24 cellular contexts compared by ENCODE assay signal in genomic region chr17:72523491-72523890, GRCh38.
"Had no signal": no experiment of that assay in that cellular context is flagged by ENCODE, and none has a peak within 500 bp of the region (broad histone marks: within the 10 kb centered on the region; RNA-seq: fewer than 3 reads in every experiment).

No MANE protein-coding gene starts in this region.

- DNase-seq: activated B cell treated with CpG ODN at 0.5 μM for 24 hours; activated CD4-positive, alpha-beta memory T cell treated with anti-CD3 and anti-CD28 coated beads for 36 hours; activated CD4-positive, alpha-beta T cell treated with anti-CD3 and anti-CD28 coated beads, Interleukin-2, amount 10 ng/mL, durations not matched to agents 7 days and 5 days; activated gamma-delta T cell; activated naive CD4-positive, alpha-beta T cell treated with anti-CD3 and anti-CD28 coated beads for 36 hours; activated T-cell treated with anti-CD3 and anti-CD28 coated beads for 4 hours; activated T-cell treated with anti-CD3 and anti-CD28 coated beads, Interleukin-2, amount 50 U/mL, for 48 hours; amygdala; brain microvascular endothelial cell; MV-4-11; NCI-H1105 treated with DMSO at 0.1 percent for 48 hours; NCI-H1436 treated with DMSO at 0.1 percent for 48 hours; NCI-H187; NCI-H2081; NCI-H524; SHP77; SW 1271; T-helper 9 cell had no signal

- H3K36me3 ChIP-seq: brain microvascular endothelial cell, SJSA1 had no signal

- H3K4me1 Mint-ChIP-seq: activated B cell treated with CpG ODN at 0.5 μM for 24 hours; activated CD4-positive, alpha-beta T cell treated with anti-CD3 and anti-CD28 coated beads, Interleukin-2, amount 10 ng/mL, durations not matched to agents 7 days and 5 days; activated T-helper 17 cell treated with anti-CD3 and anti-CD28 coated beads, Interleukin-2, amount 50 U/mL, for 72 hours had no signal

- H3K4me3 Mint-ChIP-seq: activated B cell treated with CpG ODN at 0.5 μM for 24 hours; activated CD4-positive, alpha-beta memory T cell treated with anti-CD3 and anti-CD28 coated beads for 36 hours; activated CD4-positive, alpha-beta T cell treated with anti-CD3 and anti-CD28 coated beads, Interleukin-2, amount 10 ng/mL, durations not matched to agents 7 days and 5 days; activated naive CD4-positive, alpha-beta T cell treated with anti-CD3 and anti-CD28 coated beads for 36 hours; activated naive CD8-positive, alpha-beta T cell; activated T-helper 17 cell treated with anti-CD3 and anti-CD28 coated beads, Interleukin-2, amount 50 U/mL, for 72 hours; T-helper 1 cell treated with Interleukin-12 subunit alpha and Interleukin-12 subunit beta and Interleukin-4 antibody, amounts not matched to agents 30 μg/mL and 1 μg/mL, for 36 hours had no signal

- H3K9me3 Mint-ChIP-seq: activated B cell treated with CpG ODN at 0.5 μM for 24 hours; activated CD4-positive, alpha-beta memory T cell treated with anti-CD3 and anti-CD28 coated beads for 36 hours; activated CD4-positive, alpha-beta T cell treated with anti-CD3 and anti-CD28 coated beads, Interleukin-2, amount 10 ng/mL, durations not matched to agents 7 days and 5 days; activated naive CD4-positive, alpha-beta T cell treated with anti-CD3 and anti-CD28 coated beads for 36 hours; activated T-helper 17 cell treated with anti-CD3 and anti-CD28 coated beads, Interleukin-2, amount 50 U/mL, for 72 hours; T-helper 1 cell treated with Interleukin-12 subunit alpha and Interleukin-12 subunit beta and Interleukin-4 antibody, amounts not matched to agents 30 μg/mL and 1 μg/mL, for 36 hours had no signal

- H3K27ac Mint-ChIP-seq: activated B cell treated with CpG ODN at 0.5 μM for 24 hours; activated CD4-positive, alpha-beta memory T cell treated with anti-CD3 and anti-CD28 coated beads for 36 hours; activated CD4-positive, alpha-beta T cell treated with anti-CD3 and anti-CD28 coated beads, Interleukin-2, amount 10 ng/mL, durations not matched to agents 7 days and 5 days; activated naive CD4-positive, alpha-beta T cell treated with anti-CD3 and anti-CD28 coated beads for 36 hours; activated naive CD8-positive, alpha-beta T cell; activated T-helper 17 cell treated with anti-CD3 and anti-CD28 coated beads, Interleukin-2, amount 50 U/mL, for 72 hours; T-helper 1 cell treated with Interleukin-12 subunit alpha and Interleukin-12 subunit beta and Interleukin-4 antibody, amounts not matched to agents 30 μg/mL and 1 μg/mL, for 36 hours had no signal

- H3K9me3 ChIP-seq: SJSA1 had no signal

- H3K9ac ChIP-seq: KMS-11 had no signal

- ATAC-seq: activated T-helper 17 cell treated with anti-CD3 and anti-CD28 coated beads, Interleukin-2, amount 50 U/mL, for 72 hours; SK-N-SH treated with all-trans-retinoic acid at 6 μM for 48 hours had no signal

- H3K4me1 ChIP-seq: SJSA1 had no signal

- H3K36me3 Mint-ChIP-seq: activated CD4-positive, alpha-beta memory T cell treated with anti-CD3 and anti-CD28 coated beads for 36 hours; activated naive CD8-positive, alpha-beta T cell had no signal

- H3K4me2 ChIP-seq: KMS-11 had no signal

- H3K27ac ChIP-seq: brain microvascular endothelial cell, KMS-11, SJSA1 had no signal

- H3K27me3 ChIP-seq: brain microvascular endothelial cell, SJSA1 had no signal

- H3K4me3 ChIP-seq: SJSA1 had no signal
